In genomic region chr2:234679766-234680687, GRCh38 we compare ENCODE assay signal across 1 cellular context.
TF ChIP-seq lines count a peak whose summit lies in the region.

No MANE protein-coding gene starts in this region.

TF ChIP-seq in HepG2, 621 proteins besides CTCF, POLR2A, EP300 and RAD21 (continued from another document and continues in another):
- TF ChIP-seq UBTF (CRISPR knock-in tag; IDR thresholded peaks at IDR 0.05) (peak; percentile 41; the same call in 1 of the 2 replicates), HHEX (CRISPR knock-in tag; IDR thresholded peaks at IDR 0.05) (peak; percentile 61; the same call in 1 of the 2 replicates), HDAC2 (CRISPR knock-in tag; IDR thresholded peaks at IDR 0.05) (peak; percentile 84), ZFY (CRISPR knock-in tag; IDR thresholded peaks at IDR 0.05) (peak; percentile 78), CEBPB (IDR thresholded peaks at IDR 0.05; ENCODE audit: borderline replicate concordance, low read depth, low read length) (peak; percentile 84; the same call in 1 of the 2 replicates), POGZ (CRISPR knock-in tag; IDR thresholded peaks at IDR 0.05) (peak; percentile 94), NCOA5 (CRISPR knock-in tag; IDR thresholded peaks at IDR 0.05) (no peak), ZNF605 (CRISPR knock-in tag; IDR thresholded peaks at IDR 0.05) (peak; percentile 89), FOXO1 (CRISPR knock-in tag; IDR thresholded peaks at IDR 0.05) (peak; percentile 86; the same call in 1 of the 2 replicates), ZBTB25 (CRISPR knock-in tag; IDR thresholded peaks at IDR 0.05) (peak; percentile 78; the same call in 1 of the 2 replicates), PTBP1 (IDR thresholded peaks at IDR 0.05; ENCODE audit: low read depth, low read length, poor library complexity, severe bottlenecking) (no peak), GATAD1 (CRISPR knock-in tag; IDR thresholded peaks at IDR 0.05) (peak; percentile 42; the same call in 1 of the 2 replicates), ZNF12 (CRISPR knock-in tag; IDR thresholded peaks at IDR 0.05) (peak; percentile 72), RBFOX2 (IDR thresholded peaks at IDR 0.05; ENCODE audit: low read depth, low read length) (peak; percentile 48; the same call in 1 of the 2 replicates), IRF2 (CRISPR knock-in tag; IDR thresholded peaks at IDR 0.05) (peak; percentile 70), ZNF510 (CRISPR knock-in tag; IDR thresholded peaks at IDR 0.05; ENCODE audit: low read depth) (no peak), ZFP1 (CRISPR knock-in tag; IDR thresholded peaks at IDR 0.05) (peak; percentile 55), ZNF775 (CRISPR knock-in tag; IDR thresholded peaks at IDR 0.05; ENCODE audit: borderline replicate concordance) (0 out of 2 replicates have a peak, but pooled peaks have one; percentile 38), MEIS1 (CRISPR knock-in tag; IDR thresholded peaks at IDR 0.05; ENCODE audit: borderline replicate concordance) (peak; percentile 73; the same call in 1 of the 2 replicates), MTA1 (CRISPR knock-in tag; IDR thresholded peaks at IDR 0.05; ENCODE audit: borderline replicate concordance) (peak; percentile 91; the same call in 1 of the 2 replicates), GMEB2 (CRISPR knock-in tag; IDR thresholded peaks at IDR 0.05; ENCODE audit: low read depth) (peak; percentile 20; the same call in 1 of the 2 replicates), MAFG (CRISPR knock-in tag; IDR thresholded peaks at IDR 0.05) (no peak), SNAPC2 (CRISPR knock-in tag; IDR thresholded peaks at IDR 0.05) (peak; percentile 75; the same call in 1 of the 2 replicates), PPARG (CRISPR knock-in tag; conservative IDR thresholded peaks at IDR 0.05) (peak; percentile 89), ZNF580 (CRISPR knock-in tag; IDR thresholded peaks at IDR 0.05; ENCODE audit: borderline replicate concordance, low read depth) (peak; percentile 79; the same call in 1 of the 2 replicates), SP5 (CRISPR knock-in tag; IDR thresholded peaks at IDR 0.05; ENCODE audit: borderline replicate concordance, low read depth) (peak; percentile 3; the same call in 1 of the 2 replicates), ZBTB21 (CRISPR knock-in tag; IDR thresholded peaks at IDR 0.05) (0 out of 2 replicates have a peak, but pooled peaks have one; percentile 43), ZNF816 (CRISPR knock-in tag; IDR thresholded peaks at IDR 0.05; ENCODE audit: borderline replicate concordance) (peak; percentile 71; the same call in 1 of the 2 replicates), RXRB (CRISPR knock-in tag; IDR thresholded peaks at IDR 0.05; ENCODE audit: borderline replicate concordance) (peak; percentile 98), HDAC1 (CRISPR knock-in tag; IDR thresholded peaks at IDR 0.05) (peak; percentile 88), SOX6 (IDR thresholded peaks at IDR 0.05) (no peak), SOX6 (CRISPR knock-in tag; IDR thresholded peaks at IDR 0.05) (peak; percentile 95), JUN (CRISPR knock-in tag; IDR thresholded peaks at IDR 0.05) (peak; percentile 95), ZNF256 (CRISPR knock-in tag; conservative IDR thresholded peaks at IDR 0.05) (no peak), ZBTB20 (CRISPR knock-in tag; IDR thresholded peaks at IDR 0.05; ENCODE audit: borderline replicate concordance, low read depth) (peak; percentile 88; the same call in 1 of the 2 replicates)
- TF ChIP-seq, protein P1, sequence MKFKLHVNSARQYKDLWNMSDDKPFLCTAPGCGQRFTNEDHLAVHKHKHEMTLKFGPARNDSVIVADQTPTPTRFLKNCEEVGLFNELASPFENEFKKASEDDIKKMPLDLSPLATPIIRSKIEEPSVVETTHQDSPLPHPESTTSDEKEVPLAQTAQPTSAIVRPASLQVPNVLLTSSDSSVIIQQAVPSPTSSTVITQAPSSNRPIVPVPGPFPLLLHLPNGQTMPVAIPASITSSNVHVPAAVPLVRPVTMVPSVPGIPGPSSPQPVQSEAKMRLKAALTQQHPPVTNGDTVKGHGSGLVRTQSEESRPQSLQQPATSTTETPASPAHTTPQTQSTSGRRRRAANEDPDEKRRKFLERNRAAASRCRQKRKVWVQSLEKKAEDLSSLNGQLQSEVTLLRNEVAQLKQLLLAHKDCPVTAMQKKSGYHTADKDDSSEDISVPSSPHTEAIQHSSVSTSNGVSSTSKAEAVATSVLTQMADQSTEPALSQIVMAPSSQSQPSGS (CRISPR knock-in tag; IDR thresholded peaks at IDR 0.05) = peak; percentile 94
- TF ChIP-seq, protein P2, sequence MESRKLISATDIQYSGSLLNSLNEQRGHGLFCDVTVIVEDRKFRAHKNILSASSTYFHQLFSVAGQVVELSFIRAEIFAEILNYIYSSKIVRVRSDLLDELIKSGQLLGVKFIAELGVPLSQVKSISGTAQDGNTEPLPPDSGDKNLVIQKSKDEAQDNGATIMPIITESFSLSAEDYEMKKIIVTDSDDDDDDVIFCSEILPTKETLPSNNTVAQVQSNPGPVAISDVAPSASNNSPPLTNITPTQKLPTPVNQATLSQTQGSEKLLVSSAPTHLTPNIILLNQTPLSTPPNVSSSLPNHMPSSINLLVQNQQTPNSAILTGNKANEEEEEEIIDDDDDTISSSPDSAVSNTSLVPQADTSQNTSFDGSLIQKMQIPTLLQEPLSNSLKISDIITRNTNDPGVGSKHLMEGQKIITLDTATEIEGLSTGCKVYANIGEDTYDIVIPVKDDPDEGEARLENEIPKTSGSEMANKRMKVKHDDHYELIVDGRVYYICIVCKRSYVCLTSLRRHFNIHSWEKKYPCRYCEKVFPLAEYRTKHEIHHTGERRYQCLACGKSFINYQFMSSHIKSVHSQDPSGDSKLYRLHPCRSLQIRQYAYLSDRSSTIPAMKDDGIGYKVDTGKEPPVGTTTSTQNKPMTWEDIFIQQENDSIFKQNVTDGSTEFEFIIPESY (CRISPR knock-in tag; IDR thresholded peaks at IDR 0.05) = peak; percentile 64
- TF ChIP-seq, protein P3, sequence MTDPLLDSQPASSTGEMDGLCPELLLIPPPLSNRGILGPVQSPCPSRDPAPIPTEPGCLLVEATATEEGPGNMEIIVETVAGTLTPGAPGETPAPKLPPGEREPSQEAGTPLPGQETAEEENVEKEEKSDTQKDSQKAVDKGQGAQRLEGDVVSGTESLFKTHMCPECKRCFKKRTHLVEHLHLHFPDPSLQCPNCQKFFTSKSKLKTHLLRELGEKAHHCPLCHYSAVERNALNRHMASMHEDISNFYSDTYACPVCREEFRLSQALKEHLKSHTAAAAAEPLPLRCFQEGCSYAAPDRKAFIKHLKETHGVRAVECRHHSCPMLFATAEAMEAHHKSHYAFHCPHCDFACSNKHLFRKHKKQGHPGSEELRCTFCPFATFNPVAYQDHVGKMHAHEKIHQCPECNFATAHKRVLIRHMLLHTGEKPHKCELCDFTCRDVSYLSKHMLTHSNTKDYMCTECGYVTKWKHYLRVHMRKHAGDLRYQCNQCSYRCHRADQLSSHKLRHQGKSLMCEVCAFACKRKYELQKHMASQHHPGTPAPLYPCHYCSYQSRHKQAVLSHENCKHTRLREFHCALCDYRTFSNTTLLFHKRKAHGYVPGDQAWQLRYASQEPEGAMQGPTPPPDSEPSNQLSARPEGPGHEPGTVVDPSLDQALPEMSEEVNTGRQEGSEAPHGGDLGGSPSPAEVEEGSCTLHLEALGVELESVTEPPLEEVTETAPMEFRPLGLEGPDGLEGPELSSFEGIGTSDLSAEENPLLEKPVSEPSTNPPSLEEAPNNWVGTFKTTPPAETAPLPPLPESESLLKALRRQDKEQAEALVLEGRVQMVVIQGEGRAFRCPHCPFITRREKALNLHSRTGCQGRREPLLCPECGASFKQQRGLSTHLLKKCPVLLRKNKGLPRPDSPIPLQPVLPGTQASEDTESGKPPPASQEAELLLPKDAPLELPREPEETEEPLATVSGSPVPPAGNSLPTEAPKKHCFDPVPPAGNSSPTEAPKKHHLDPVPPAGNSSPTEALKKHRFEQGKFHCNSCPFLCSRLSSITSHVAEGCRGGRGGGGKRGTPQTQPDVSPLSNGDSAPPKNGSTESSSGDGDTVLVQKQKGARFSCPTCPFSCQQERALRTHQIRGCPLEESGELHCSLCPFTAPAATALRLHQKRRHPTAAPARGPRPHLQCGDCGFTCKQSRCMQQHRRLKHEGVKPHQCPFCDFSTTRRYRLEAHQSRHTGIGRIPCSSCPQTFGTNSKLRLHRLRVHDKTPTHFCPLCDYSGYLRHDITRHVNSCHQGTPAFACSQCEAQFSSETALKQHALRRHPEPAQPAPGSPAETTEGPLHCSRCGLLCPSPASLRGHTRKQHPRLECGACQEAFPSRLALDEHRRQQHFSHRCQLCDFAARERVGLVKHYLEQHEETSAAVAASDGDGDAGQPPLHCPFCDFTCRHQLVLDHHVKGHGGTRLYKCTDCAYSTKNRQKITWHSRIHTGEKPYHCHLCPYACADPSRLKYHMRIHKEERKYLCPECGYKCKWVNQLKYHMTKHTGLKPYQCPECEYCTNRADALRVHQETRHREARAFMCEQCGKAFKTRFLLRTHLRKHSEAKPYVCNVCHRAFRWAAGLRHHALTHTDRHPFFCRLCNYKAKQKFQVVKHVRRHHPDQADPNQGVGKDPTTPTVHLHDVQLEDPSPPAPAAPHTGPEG (CRISPR knock-in tag; IDR thresholded peaks at IDR 0.05) = peak; percentile 66; the same call in 1 of the 2 replicates
- TF ChIP-seq, protein P4, sequence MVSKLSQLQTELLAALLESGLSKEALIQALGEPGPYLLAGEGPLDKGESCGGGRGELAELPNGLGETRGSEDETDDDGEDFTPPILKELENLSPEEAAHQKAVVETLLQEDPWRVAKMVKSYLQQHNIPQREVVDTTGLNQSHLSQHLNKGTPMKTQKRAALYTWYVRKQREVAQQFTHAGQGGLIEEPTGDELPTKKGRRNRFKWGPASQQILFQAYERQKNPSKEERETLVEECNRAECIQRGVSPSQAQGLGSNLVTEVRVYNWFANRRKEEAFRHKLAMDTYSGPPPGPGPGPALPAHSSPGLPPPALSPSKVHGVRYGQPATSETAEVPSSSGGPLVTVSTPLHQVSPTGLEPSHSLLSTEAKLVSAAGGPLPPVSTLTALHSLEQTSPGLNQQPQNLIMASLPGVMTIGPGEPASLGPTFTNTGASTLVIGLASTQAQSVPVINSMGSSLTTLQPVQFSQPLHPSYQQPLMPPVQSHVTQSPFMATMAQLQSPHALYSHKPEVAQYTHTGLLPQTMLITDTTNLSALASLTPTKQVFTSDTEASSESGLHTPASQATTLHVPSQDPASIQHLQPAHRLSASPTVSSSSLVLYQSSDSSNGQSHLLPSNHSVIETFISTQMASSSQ (IDR thresholded peaks at IDR 0.05; ENCODE audit: low read depth) = peak; percentile 49; the same call in 1 of the 2 replicates
- TF ChIP-seq, protein P4 (CRISPR knock-in tag; IDR thresholded peaks at IDR 0.05; ENCODE audit: borderline replicate concordance) = peak; percentile 81; the same call in 1 of the 2 replicates
- TF ChIP-seq, protein P5, sequence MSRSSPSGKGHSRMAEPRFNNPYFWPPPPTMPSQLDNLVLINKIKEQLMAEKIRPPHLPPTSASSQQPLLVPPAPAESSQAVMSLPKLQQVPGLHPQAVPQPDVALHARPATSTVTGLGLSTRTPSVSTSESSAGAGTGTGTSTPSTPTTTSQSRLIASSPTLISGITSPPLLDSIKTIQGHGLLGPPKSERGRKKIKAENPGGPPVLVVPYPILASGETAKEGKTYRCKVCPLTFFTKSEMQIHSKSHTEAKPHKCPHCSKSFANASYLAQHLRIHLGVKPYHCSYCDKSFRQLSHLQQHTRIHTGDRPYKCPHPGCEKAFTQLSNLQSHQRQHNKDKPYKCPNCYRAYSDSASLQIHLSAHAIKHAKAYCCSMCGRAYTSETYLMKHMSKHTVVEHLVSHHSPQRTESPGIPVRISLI (CRISPR knock-in tag; IDR thresholded peaks at IDR 0.05; ENCODE audit: borderline replicate concordance) = peak; percentile 46; the same call in 1 of the 2 replicates
